In genomic region chr2:2291500-2292260, GRCh38 we compare ENCODE assay signal across 10 cellular contexts. TPM values are rescaled to one million over a fixed set of nuclear protein-coding genes. Genes with fewer than 3 reads are reported as not detected.
A peak's percentile ranks its signal among the peaks of the same experiment; 100 is the strongest.
DNase-seq lines count a peak whose midpoint lies in the region; ATAC-seq, FAIRE-seq and TF ChIP-seq lines count a peak whose summit lies in the region.
"Had no signal": no experiment of that assay in that cellular context is flagged by ENCODE, and none has a peak within 500 bp of the region (broad histone marks: within the 10 kb centered on the region; RNA-seq: fewer than 3 reads in every experiment).

No MANE protein-coding gene starts in this region.

- TF ChIP-seq CTCF in H1 (IDR thresholded peaks at IDR 0.05; ENCODE audit: control extremely low read depth in 1 of 3, insufficient read depth in 1 of 3, low read depth in 1 of 3, low read length in 3 of 3) (peak; percentile 84 to 86 (median 85)), osteocyte (IDR thresholded peaks at IDR 0.05) (peak; percentile 53)

- no peak overlapping the region for H2AFZ ChIP-seq in H1 (ENCODE audit: low read length)

- no peaks in the 10 kb centered on the region for H3K79me1 ChIP-seq in H1 (ENCODE audit: low read depth, low read length)

- no peaks in the 10 kb centered on the region for H3K9me3 Mint-ChIP-seq in osteocyte (ENCODE audit: unreplicated experiment)
- no peaks in the 10 kb centered on the region for H3K9me3 Mint-ChIP-seq in stimulated activated naive B cell treated with anti-CD40 and anti-IgM and Interleukin-4, amounts not matched to agents 10 μg/mL and 1 μg/mL and 100 μg/mL, for 72 hours
- H3K9me3 Mint-ChIP-seq: natural killer cell treated with Interleukin-12 subunit alpha and Interleukin-12 subunit beta and Interleukin-15 and Interleukin-18, amount 100 ng/mL, for 72 hours had no signal

- H4K20me1 ChIP-seq in H1 (replicated peaks in 1 of 2; ENCODE audit: control insufficient read depth in 1 of 2, insufficient read depth in 2 of 2, low read length in 2 of 2) = no peaks in the 10 kb centered on the region

- no peak for FAIRE-seq in H1 (lab: Jason Lieb, UNC)

- peak; percentile 92 to 95 for TF ChIP-seq RAD21 in H1 (IDR thresholded peaks at IDR 0.05 in 1 of 2, conservative IDR thresholded peaks at IDR 0.05 in 1 of 2; ENCODE audit: low read depth in 2 of 2, low read length in 2 of 2)

- no peaks in the 10 kb centered on the region for H3K79me2 ChIP-seq in H1 (ENCODE audit: control insufficient read depth in 1 of 2, insufficient read depth in 2 of 2, low read length in 2 of 2)

- no peak overlapping the region for H4K5ac ChIP-seq in H1 (ENCODE audit: insufficient read length, low read depth, low read length)

- in situ Hi-C loops in G401 (cut with HindIII; ENCODE audit: low sequenced_read_pairs) = no loop called here

- H3K23ac ChIP-seq in H1 (ENCODE audit: insufficient read length) = no peak overlapping the region

- H3K4me1 Mint-ChIP-seq in osteocyte (ENCODE audit: unreplicated experiment) = no peaks in the 10 kb centered on the region
- no peaks in the 10 kb centered on the region for H3K4me1 Mint-ChIP-seq in stimulated activated naive B cell treated with anti-CD40 and anti-IgM and Interleukin-4, amounts not matched to agents 10 μg/mL and 1 μg/mL and 100 μg/mL, for 72 hours

- H3K56ac ChIP-seq in H1 (replicated peaks; ENCODE audit: insufficient read length, low read depth, low read length) = no peak overlapping the region

- no peak overlapping the region for H3K27ac Mint-ChIP-seq in osteocyte (ENCODE audit: unreplicated experiment)
- no peak overlapping the region for H3K27ac Mint-ChIP-seq in stimulated activated naive B cell treated with anti-CD40 and anti-IgM and Interleukin-4, amounts not matched to agents 10 μg/mL and 1 μg/mL and 100 μg/mL, for 72 hours
- H3K27ac Mint-ChIP-seq: natural killer cell treated with Interleukin-12 subunit alpha and Interleukin-12 subunit beta and Interleukin-15 and Interleukin-18, amount 100 ng/mL, for 72 hours had no signal

- no peak overlapping the region for H2BK20ac ChIP-seq in H1 (ENCODE audit: low read length)

- TF ChIP-seq EP300 in H1 (IDR thresholded peaks at IDR 0.05; ENCODE audit: borderline replicate concordance in 1 of 2, low read depth in 2 of 2, low read length in 2 of 2) = no peak

- H2BK120ac ChIP-seq in H1 (replicated peaks; ENCODE audit: low read depth, low read length) = no peak overlapping the region

- no peak overlapping the region for H2BK15ac ChIP-seq in H1 (ENCODE audit: low read length)

- H3K27me3 ChIP-seq in H1 (replicated peaks in 1 of 4; ENCODE audit: control insufficient read depth in 3 of 4, extremely low read depth in 1 of 4, insufficient read depth in 3 of 4, low read length in 3 of 4) = no peaks in the 10 kb centered on the region; a peak in 1 of 7 replicates
- H3K27me3 ChIP-seq in effector memory CD4-positive, alpha-beta T cell (replicated peaks; ENCODE audit: control insufficient read depth, insufficient read depth, low read length, poor library complexity, severe bottlenecking) = no peaks in the 10 kb centered on the region

- no peak overlapping the region for H2BK12ac ChIP-seq in H1 (ENCODE audit: low read depth, low read length)

- CTCF ChIA-PET in H1 (lab: Charles Lee; ENCODE audit: partially characterized antibody) = interaction anchor here (0.6 to 1.9 kb wide), 31 partner anchors 9 to 650 kb away, joined by 3 to 21 read pairs (median 4); no protein-coding TSS in a partner anchor

- H4K8ac ChIP-seq in H1 (ENCODE audit: extremely low read depth, insufficient read depth, low read length) = no peak overlapping the region

- no peak for ATAC-seq in stimulated activated naive B cell treated with anti-CD40 and anti-IgM and Interleukin-4, amounts not matched to agents 10 μg/mL and 1 μg/mL and 100 μg/mL, for 72 hours (replicated peaks)
- ATAC-seq in GM18520 (IDR thresholded peaks at IDR 0.05; ENCODE audit: unreplicated experiment) (no peak), HG02571 (IDR thresholded peaks at IDR 0.05; ENCODE audit: unreplicated experiment) (no peak)

- H3K9ac ChIP-seq in H1 (replicated peaks in 1 of 4; ENCODE audit: extremely low read depth in 1 of 4, low read depth in 3 of 4, low read length in 3 of 4) = no peak overlapping the region

- peak; percentile 89 for DNase-seq in G401 (ENCODE audit: low spot score)
- DNase-seq in NCI-H2196 treated with DMSO at 0.1 percent for 48 hours (lab: John Stamatoyannopoulos, UW; ENCODE audit: unreplicated experiment) = peak; percentile 14
- DNase-seq in H1 (ENCODE audit: low read depth in 1 of 2, low spot score in 2 of 2) = peak; percentile 43 to 76
- no peak for DNase-seq in osteocyte (ENCODE audit: extremely low spot score, unreplicated experiment)
- DNase-seq in stimulated activated naive B cell treated with anti-CD40 and anti-IgM and Interleukin-4, amounts not matched to agents 10 μg/mL and 1 μg/mL and 100 μg/mL, for 72 hours = no peak
- DNase-seq in effector memory CD4-positive, alpha-beta T cell = no peak
- DNase-seq: stimulated activated CD8-positive, alpha-beta memory T cell treated with anti-CD3 and anti-CD28 coated beads, Interleukin-4, amount 100 ng/mL, for 48 hours had no signal

- H3K27me3 Mint-ChIP-seq in osteocyte (ENCODE audit: unreplicated experiment) = peaks cover 1% of the 10 kb centered on the region
- peaks cover 0 to 7% of the 10 kb centered on the region in 2 donors for H3K27me3 Mint-ChIP-seq in stimulated activated naive B cell treated with anti-CD40 and anti-IgM and Interleukin-4, amounts not matched to agents 10 μg/mL and 1 μg/mL and 100 μg/mL, for 72 hours

- no peak overlapping the region for H2BK5ac ChIP-seq in H1 (ENCODE audit: low read depth, low read length)

- H3K23me2 ChIP-seq in H1 (ENCODE audit: low read depth, low read length) = no peaks in the 10 kb centered on the region

- H3K4me3 Mint-ChIP-seq in osteocyte (ENCODE audit: unreplicated experiment) = no peak overlapping the region
- no peak overlapping the region for H3K4me3 Mint-ChIP-seq in stimulated activated naive B cell treated with anti-CD40 and anti-IgM and Interleukin-4, amounts not matched to agents 10 μg/mL and 1 μg/mL and 100 μg/mL, for 72 hours
- H3K4me3 Mint-ChIP-seq: natural killer cell treated with Interleukin-12 subunit alpha and Interleukin-12 subunit beta and Interleukin-15 and Interleukin-18, amount 100 ng/mL, for 72 hours had no signal

- no peaks in the 10 kb centered on the region for H3K9me3 ChIP-seq in H1 (ENCODE audit: insufficient read depth in 2 of 2, low read depth in 1 of 2, low read length in 1 of 2)
- no peaks in the 10 kb centered on the region for H3K9me3 ChIP-seq in effector memory CD4-positive, alpha-beta T cell (ENCODE audit: control insufficient read depth, low read length)

- no peak overlapping the region for H3K4ac ChIP-seq in H1 (replicated peaks; ENCODE audit: insufficient read length, low read depth, low read length)

- no peak overlapping the region for H3K14ac ChIP-seq in H1 (ENCODE audit: insufficient read length)

- 62% methylated on average over 37 of the region's 37 CpGs; no CpG with 5 or more reads in 1 of the 2 experiments for WGBS in H1 (ENCODE audit: extremely low coverage in 1 of 2, insufficient coverage in 1 of 2, insufficient read length in 1 of 2, insufficient replicate concordance in 2 of 2, low coverage in 1 of 2, low lambda C conversion rate in 2 of 2, missing lambda C conversion rate in 1 of 2), 2 experiments

- H3K27ac ChIP-seq in H1 (ENCODE audit: low read depth, low read length) = no peak overlapping the region
- H3K27ac ChIP-seq in effector memory CD4-positive, alpha-beta T cell (ENCODE audit: insufficient read depth, low read length, poor library complexity, severe bottlenecking) = no peak overlapping the region

- POLR2A ChIA-PET in H1 (lab: Charles Lee; ENCODE audit: partially characterized antibody) = no interaction called here

- H2AK5ac ChIP-seq in H1 (ENCODE audit: low read depth, low read length) = no peak overlapping the region

- H3K4me3 ChIP-seq in H1 (ENCODE audit: extremely low read depth in 1 of 4, insufficient read depth in 2 of 4, low read depth in 3 of 4, low read length in 4 of 4) = no peak overlapping the region
- no peak overlapping the region for H3K4me3 ChIP-seq in effector memory CD4-positive, alpha-beta T cell (ENCODE audit: insufficient read depth, low read depth, low read length, poor library complexity, severe bottlenecking)

- H3K36me3 Mint-ChIP-seq in osteocyte (ENCODE audit: unreplicated experiment) = no peaks in the 10 kb centered on the region
- H3K36me3 Mint-ChIP-seq in stimulated activated naive B cell treated with anti-CD40 and anti-IgM and Interleukin-4, amounts not matched to agents 10 μg/mL and 1 μg/mL and 100 μg/mL, for 72 hours = no peaks in the 10 kb centered on the region
- H3K36me3 Mint-ChIP-seq: natural killer cell treated with Interleukin-12 subunit alpha and Interleukin-12 subunit beta and Interleukin-15 and Interleukin-18, amount 100 ng/mL, for 72 hours had no signal

- H3K4me2 ChIP-seq in H1 (ENCODE audit: insufficient read depth in 1 of 2, low read depth in 2 of 2, low read length in 2 of 2) = no peak overlapping the region; a peak in 1 of 4 replicates

- no peak for TF ChIP-seq POLR2A in H1 (IDR thresholded peaks at IDR 0.05; ENCODE audit: control extremely low read depth in 1 of 2, low read depth in 2 of 2, low read length in 2 of 2)

- no peaks in the 10 kb centered on the region for H3K36me3 ChIP-seq in H1 (ENCODE audit: control insufficient read depth in 2 of 4, insufficient read depth in 4 of 4, low read length in 3 of 4)
- H3K36me3 ChIP-seq in effector memory CD4-positive, alpha-beta T cell (ENCODE audit: control insufficient read depth, insufficient read depth, low read length) = no peaks in the 10 kb centered on the region

- H3K4me1 ChIP-seq in H1 (replicated peaks in 1 of 4; ENCODE audit: control insufficient read depth in 3 of 4, insufficient read depth in 4 of 4, low read length in 3 of 4) = peaks cover 0 to 2% (median 0%) of the 10 kb centered on the region in 4 experiments; a peak in 1 of 7 replicates
- no peaks in the 10 kb centered on the region for H3K4me1 ChIP-seq in effector memory CD4-positive, alpha-beta T cell (ENCODE audit: control insufficient read depth, insufficient read depth, low read length, poor library complexity, severe bottlenecking)

- no peak overlapping the region for H3K18ac ChIP-seq in H1 (ENCODE audit: extremely low read depth, low read length)

- no peak overlapping the region for H4K91ac ChIP-seq in H1 (replicated peaks; ENCODE audit: insufficient read length, low read length)

TF ChIP-seq in H1, 55 proteins besides CTCF, POLR2A, EP300 and RAD21 (continues in another document):
- no peak for TF ChIP-seq BACH1 (IDR thresholded peaks at IDR 0.05; ENCODE audit: low read length)

RNA-seq across cellular contexts. Expression of gene MYT1L, which starts 39.4 kb away (rescaled TPM):
- not detected in 2 replicates for total RNA-seq in G401 (2014; rRNA removed; shearing (Covaris generic))
- total RNA-seq in H1 (2021; fragmentation: NEBNext Ultra II Directional; extraction: Animal tissue kit (Norgen Biotek cat#: 25700)) = not detected in 2 replicates
- polyA plus RNA-seq in H1 (2011; rRNA removed) = 0.03 and 0.08 TPM in 2 replicates
- polyA plus RNA-seq in H1 (2011; cell fraction: cytosol; rRNA removed) = 0.05 TPM
- 0.23 TPM for polyA plus RNA-seq in H1 (2011; cell fraction: nucleus; rRNA removed)
- polyA plus RNA-seq in H1 (2012, experiment 1 of 2) = 0.11 to 0.12 TPM in 2 of 4 replicates, not detected in the others
- polyA plus RNA-seq in H1 (2012, experiment 2 of 2) = not detected
- polyA plus RNA-seq in H1 (2013, experiment 1 of 2) = 0.12 TPM
- 0.09 TPM for polyA plus RNA-seq in H1 (2013, experiment 2 of 2)
- polyA minus RNA-seq in H1 (2011; rRNA and poly(A)+ RNA removed) = not detected in 2 replicates
- polyA minus RNA-seq in H1 (2011; cell fraction: cytosol; rRNA and poly(A)+ RNA removed) = not detected
- 0.70 TPM for polyA minus RNA-seq in H1 (2011; cell fraction: nucleus; rRNA and poly(A)+ RNA removed)
- total RNA-seq in osteocyte = not detected in 2 replicates
- total RNA-seq: natural killer cell treated with Interleukin-12 subunit alpha and Interleukin-12 subunit beta and Interleukin-15 and Interleukin-18, amount 100 ng/mL, for 72 hours had no signal

Comparison
In these comparisons a context has a peak if more than half of its experiments do, and no peak if none do; other contexts are left out.
1. DNase-seq: peak in G401 (single experiment), NCI-H2196 treated with DMSO at 0.1 percent for 48 hours (single experiment) and H1 (2 of 2); none in osteocyte (single experiment), stimulated activated naive B cell treated with anti-CD40 and anti-IgM and Interleukin-4, amounts not matched to agents 10 μg/mL and 1 μg/mL and 100 μg/mL, for 72 hours (single experiment) and effector memory CD4-positive, alpha-beta T cell (0 of 3).